In the genomic region with DNA sequence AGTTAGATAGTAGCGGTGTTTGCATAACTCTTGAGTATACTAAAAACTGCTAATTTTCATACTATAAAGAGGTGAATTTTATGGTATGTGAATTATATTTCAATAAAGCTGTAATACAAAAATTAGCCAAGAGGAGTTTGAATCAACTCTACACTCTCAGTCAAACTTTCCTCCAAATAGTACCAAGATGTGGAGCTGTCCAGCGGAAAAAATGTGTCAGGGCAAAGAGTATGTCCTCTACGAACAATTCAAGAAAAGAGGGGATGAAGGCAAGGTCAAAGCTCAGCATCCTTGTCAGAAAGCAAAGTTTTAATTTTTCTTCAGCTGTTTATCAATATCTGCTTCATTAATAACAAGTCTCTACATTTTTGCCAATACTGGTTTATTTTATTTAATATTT, we compare ENCODE assay signal across 24 cellular contexts. TPM values are rescaled to one million over a fixed set of nuclear protein-coding genes. Genes with fewer than 3 reads are reported as not detected.
"Had no signal": no experiment of that assay in that cellular context is flagged by ENCODE, and none has a peak within 500 bp of the region (broad histone marks: within the 10 kb centered on the region; RNA-seq: fewer than 3 reads in every experiment).

No MANE protein-coding gene starts in this region.

- H3K27me3 ChIP-seq: foreskin keratinocyte, gastroesophageal sphincter, hepatocyte, left lung had no signal

- H3K27ac ChIP-seq: coronary artery, dorsolateral prefrontal cortex, esophagus muscularis mucosa, foreskin keratinocyte, gastroesophageal sphincter, heart left ventricle, hepatocyte, left lung, lower lobe of right lung had no signal

- H3K4me3 ChIP-seq: coronary artery, dorsolateral prefrontal cortex, esophagus muscularis mucosa, gastroesophageal sphincter, heart left ventricle, hepatocyte, left lung, lower lobe of right lung had no signal

- ATAC-seq: foreskin keratinocyte, gastroesophageal sphincter, heart left ventricle, left colon, left lung, left ventricle myocardium superior, lower lobe of right lung had no signal

- H3K79me2 ChIP-seq: hepatocyte had no signal

- H2AFZ ChIP-seq: hepatocyte had no signal

- H3K4me2 ChIP-seq: hepatocyte had no signal

- H3K4me1 ChIP-seq: esophagus muscularis mucosa, foreskin keratinocyte, gastroesophageal sphincter, heart left ventricle, left lung, lower lobe of right lung had no signal

- H3K36me3 ChIP-seq: esophagus muscularis mucosa, gastroesophageal sphincter, heart left ventricle, left lung, lower lobe of right lung had no signal

- DNase-seq: dermis blood vessel endothelial cell; dorsolateral prefrontal cortex; effector CD4-positive, alpha-beta T cell; effector memory CD4-positive, alpha-beta T cell; foreskin keratinocyte; heart left ventricle; hypothalamus; immature natural killer cell; islet precursor cell; kidney; kidney glomerular epithelial cell; left colon; left lung; left ventricle myocardium superior; lower lobe of right lung; mesenchymal stem cell; midbrain; naive B cell had no signal

- H3K9me3 ChIP-seq: esophagus muscularis mucosa, gastroesophageal sphincter, heart left ventricle, left lung, lower lobe of right lung had no signal

RNA-seq across cellular contexts. Expression of a gene that starts 51.8 kb away (rescaled TPM):
- polyA plus RNA-seq: endothelial cell of umbilical vein, esophagus, foreskin keratinocyte, heart left ventricle, hepatocyte, immature natural killer cell had no signal
